Comparison of ENCODE assay signal across 13 cellular contexts in genomic region chr12:109356586-109356985, GRCh38.
A peak's percentile ranks its signal among the peaks of the same experiment; 100 is the strongest.
DNase-seq lines count a peak whose midpoint lies in the region; ATAC-seq and TF ChIP-seq lines count a peak whose summit lies in the region.
"Had no signal": no experiment of that assay in that cellular context is flagged by ENCODE, and none has a peak within 500 bp of the region (broad histone marks: within the 10 kb centered on the region; RNA-seq: fewer than 3 reads in every experiment).

No MANE protein-coding gene starts in this region.

- no peaks in the 10 kb centered on the region for H3F3A ChIP-seq in Loucy (ENCODE audit: low read depth)

- H3K9ac ChIP-seq in Loucy (ENCODE audit: low read depth, low read length, poor library complexity, severe bottlenecking), result peak overlapping the region; percentile 33

- no peaks in the 10 kb centered on the region for H3K36me3 ChIP-seq in Loucy (ENCODE audit: insufficient read depth, low read length)

- H3K27me3 ChIP-seq in Loucy (ENCODE audit: insufficient read depth, low read length, poor library complexity, severe bottlenecking), result no peaks in the 10 kb centered on the region

- no peaks in the 10 kb centered on the region for H3K9me3 ChIP-seq in Loucy (ENCODE audit: insufficient read depth, low read depth, low read length)
- H3K9me3 ChIP-seq: Caco-2 had no signal

- no peaks in the 10 kb centered on the region for H3K79me2 ChIP-seq in Loucy (ENCODE audit: insufficient read depth, low read length)

- H3K4me3 ChIP-seq in Loucy (ENCODE audit: low read length, poor library complexity, severe bottlenecking), result peak overlapping the region; percentile 19

- no peaks in the 10 kb centered on the region for H3K9me2 ChIP-seq in Loucy (replicated peaks; ENCODE audit: low read depth, low read length)

- H2AFZ ChIP-seq in Loucy (ENCODE audit: low read length), result peak overlapping the region; percentile 38

- peak overlapping the region; percentile 65 for H3K4me2 ChIP-seq in Loucy (ENCODE audit: low read depth, low read length, poor library complexity, severe bottlenecking)

- ATAC-seq in HG03097 (IDR thresholded peaks at IDR 0.05; ENCODE audit: low FRiP score, unreplicated experiment), result no peak
- ATAC-seq in HG02884 (IDR thresholded peaks at IDR 0.05; ENCODE audit: unreplicated experiment), result no peak

- peaks cover 37% of the 10 kb centered on the region for H3K4me1 ChIP-seq in Loucy (ENCODE audit: insufficient read depth, low read length, poor library complexity, severe bottlenecking)
- H3K4me1 ChIP-seq: Caco-2 had no signal

- peak; percentile 13 for DNase-seq in DMS79 treated with DMSO at 0.1 percent for 48 hours (lab: John Stamatoyannopoulos, UW)
- no peak for DNase-seq in DMS79 (lab: John Stamatoyannopoulos, UW)
- DNase-seq in NCI-H146 (lab: John Stamatoyannopoulos, UW), result peak; percentile 37
- peak; percentile 75 for DNase-seq in NCI-H69 (lab: John Stamatoyannopoulos, UW)
- no peak for DNase-seq in NCI-H524 treated with DMSO at 0.1 percent for 48 hours (lab: John Stamatoyannopoulos, UW)
- DNase-seq: Caco-2; CD8-positive, alpha-beta memory T cell; GOT3; H9; HFFc6 had no signal

- H4K20me1 ChIP-seq in Loucy (ENCODE audit: insufficient read depth, low read length, poor library complexity, severe bottlenecking), result no peaks in the 10 kb centered on the region

- no peak for TF ChIP-seq CTCF in Loucy (conservative IDR thresholded peaks at IDR 0.05; ENCODE audit: low read length)

Comparison
In these comparisons a context has a peak if more than half of its experiments do, and no peak if none do; other contexts are left out.
1. DNase-seq: peak in DMS79 treated with DMSO at 0.1 percent for 48 hours (single experiment), NCI-H146 (single experiment) and NCI-H69 (single experiment); none in DMS79 (single experiment) and NCI-H524 treated with DMSO at 0.1 percent for 48 hours (single experiment).